ENCODE assay signal across 11 cellular contexts in the genomic region with DNA sequence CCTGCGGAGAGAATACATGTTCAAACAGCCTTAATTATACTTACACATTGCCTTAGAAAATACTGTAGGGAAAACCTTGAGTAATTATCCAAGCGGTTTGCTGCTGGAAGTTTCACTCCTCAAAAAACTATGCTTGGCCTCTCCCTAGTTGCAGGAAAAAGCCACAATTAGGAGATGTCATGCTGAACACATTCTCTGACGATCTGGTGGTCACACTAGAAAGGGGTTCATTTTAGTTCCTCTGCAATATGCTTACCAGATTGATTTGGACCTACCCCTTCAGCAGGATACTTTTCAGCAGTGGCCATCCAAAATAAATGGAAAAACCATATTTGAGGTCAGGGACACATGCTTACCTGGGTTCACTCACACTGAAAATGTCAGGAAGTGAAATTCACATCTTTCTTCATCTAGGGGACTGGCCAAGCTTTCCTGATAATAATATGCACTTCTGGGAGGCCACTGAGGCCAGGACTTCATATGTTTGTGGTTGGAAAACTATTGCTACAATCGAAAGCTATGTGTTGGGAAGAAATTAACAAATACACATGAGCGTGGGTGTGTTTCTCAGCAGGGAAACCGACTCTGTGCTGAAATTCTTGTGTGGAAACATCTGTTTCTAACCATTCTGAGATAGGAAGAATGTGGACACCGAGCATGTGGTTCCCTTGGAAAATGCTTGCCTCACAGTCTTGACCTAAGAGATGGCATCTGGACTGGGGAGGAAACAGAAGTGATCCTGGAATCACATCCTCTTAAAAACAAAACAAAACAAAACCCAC.
DNase-seq lines count a peak whose midpoint lies in the region; ATAC-seq and TF ChIP-seq lines count a peak whose summit lies in the region.
"Had no signal": no experiment of that assay in that cellular context is flagged by ENCODE, and none has a peak within 500 bp of the region (broad histone marks: within the 10 kb centered on the region; RNA-seq: fewer than 3 reads in every experiment).

No MANE protein-coding gene starts in this region.

- no peaks in the 10 kb centered on the region for H3K4me1 ChIP-seq in lung (ENCODE audit: control insufficient read depth in 2 of 2, insufficient read depth in 2 of 2, low read length in 2 of 2)

- intact Hi-C loops in Right ventricle myocardium inferior (cut with DNase I) (loop anchor here (5.0 kb wide), 1 partner anchor 236 kb away; no protein-coding TSS in a partner anchor), cardiac septum (cut with DNase I) (loop anchor here (10.0 kb wide), 1 partner anchor 234 kb away; no protein-coding TSS in a partner anchor)

- WGBS in lung, 2 donors = 55 to 65% methylated on average over 7 of the region's 7 CpGs

- no peak overlapping the region for H3K4me3 ChIP-seq in cardiac fibroblast (replicated peaks in 1 of 2; ENCODE audit: low read depth in 2 of 2, low read length in 2 of 2)
- no peak overlapping the region for H3K4me3 ChIP-seq in lung

- no peaks in the 10 kb centered on the region for H3K27me3 ChIP-seq in lung (ENCODE audit: control insufficient read depth, insufficient read depth)

- no peaks in the 10 kb centered on the region for H3K36me3 ChIP-seq in lung (ENCODE audit: control insufficient read depth in 2 of 2, insufficient read depth in 2 of 2, low read length in 2 of 2)

- ATAC-seq in Right ventricle myocardium inferior = peak; percentile 93
- ATAC-seq in lung (ENCODE audit: insufficient read depth, low FRiP score) = peak; percentile 35
- ATAC-seq in GM21526 (IDR thresholded peaks at IDR 0.05; ENCODE audit: low FRiP score, unreplicated experiment) = no peak
- ATAC-seq in stimulated activated naive CD8-positive, alpha-beta T cell treated with anti-CD3 and anti-CD28 coated beads, Interleukin-15, Interleukin-2, amounts not matched to agents 100 U/mL and 50 U/mL, for 24 hours = no peak

- TF ChIP-seq CTCF in cardiac fibroblast (IDR thresholded peaks at IDR 0.05; ENCODE audit: low read depth, low read length) = no peak
- no peak for TF ChIP-seq CTCF in lung (IDR thresholded peaks at IDR 0.05; ENCODE audit: control extremely low read depth, extremely low read depth)

- DNase-seq in Right ventricle myocardium inferior (ENCODE audit: missing footprints) (no peak), cardiac septum (ENCODE audit: low spot score) (no peak), cardiac fibroblast (ENCODE audit: low read depth in 2 of 2) (peak; percentile 88 to 96), lung (ENCODE audit: low spot score) (no peak), retina (no peak), NCI-H1092 treated with DMSO at 0.1 percent for 48 hours (lab: John Stamatoyannopoulos, UW) (no peak)
- DNase-seq in stimulated activated naive CD8-positive, alpha-beta T cell treated with anti-CD3 and anti-CD28 coated beads, Interleukin-15, Interleukin-2, amounts not matched to agents 100 U/mL and 50 U/mL, for 24 hours = no peak
- DNase-seq: activated naive CD8-positive, alpha-beta T cell treated with anti-CD3 and anti-CD28 coated beads, Interleukin-2, amount 10 ng/mL, durations not matched to agents 7 days and 5 days; AML-193; NCI-H524 treated with DMSO at 0.1 percent for 48 hours had no signal

- no peak overlapping the region for H3K27ac ChIP-seq in lung (ENCODE audit: low read depth in 1 of 2, low read length in 1 of 2)

- H3K9me3 ChIP-seq in lung (ENCODE audit: control insufficient read depth in 2 of 2, insufficient read depth in 1 of 2, low read length in 1 of 2) = peaks cover 0 to 3% of the 10 kb centered on the region in 2 donors

Comparison
In these comparisons a context has a peak if more than half of its experiments do, and no peak if none do; other contexts are left out.
1. ATAC-seq: peak in Right ventricle myocardium inferior (single experiment) and lung (single experiment); none in GM21526 (single experiment) and stimulated activated naive CD8-positive, alpha-beta T cell treated with anti-CD3 and anti-CD28 coated beads, Interleukin-15, Interleukin-2, amounts not matched to agents 100 U/mL and 50 U/mL, for 24 hours (single experiment).
2. DNase-seq: peak in cardiac fibroblast (2 of 2); none in Right ventricle myocardium inferior (single experiment), cardiac septum (single experiment), lung (single experiment), retina (single experiment), NCI-H1092 treated with DMSO at 0.1 percent for 48 hours (single experiment) and stimulated activated naive CD8-positive, alpha-beta T cell treated with anti-CD3 and anti-CD28 coated beads, Interleukin-15, Interleukin-2, amounts not matched to agents 100 U/mL and 50 U/mL, for 24 hours (single experiment).